21 cellular contexts compared by ENCODE assay signal in the genomic region with DNA sequence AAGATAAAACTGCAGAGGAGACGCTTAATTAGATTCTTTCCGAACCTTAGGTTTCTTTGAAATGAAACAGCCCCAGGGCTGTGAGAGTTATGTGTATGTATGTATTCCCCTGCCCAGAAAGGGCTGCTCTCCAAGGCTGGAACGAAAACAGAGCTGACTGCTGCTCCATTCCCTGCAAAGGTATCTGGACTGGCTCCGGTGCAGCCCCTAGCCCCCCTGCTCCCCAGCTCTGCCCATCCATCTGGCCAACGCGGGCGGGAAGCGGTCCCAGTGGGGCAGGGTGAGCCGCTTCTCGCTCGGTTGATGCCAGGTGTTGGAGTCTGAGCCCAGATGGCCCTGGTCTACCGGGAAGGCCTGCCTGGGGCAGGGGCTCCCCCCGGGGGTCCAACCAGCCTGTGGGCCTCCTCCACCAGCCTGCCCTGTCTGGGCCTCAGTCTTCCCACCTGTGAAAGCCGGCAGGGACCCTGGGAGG. TPM values are rescaled to one million over a fixed set of nuclear protein-coding genes. Genes with fewer than 3 reads are reported as not detected.
DNase-seq lines count a peak whose midpoint lies in the region; ATAC-seq and TF ChIP-seq lines count a peak whose summit lies in the region.
"Had no signal": no experiment of that assay in that cellular context is flagged by ENCODE, and none has a peak within 500 bp of the region (broad histone marks: within the 10 kb centered on the region; RNA-seq: fewer than 3 reads in every experiment).

No MANE protein-coding gene starts in this region.

- no peaks in the 10 kb centered on the region for H3K36me3 ChIP-seq in gastroesophageal sphincter
- H3K36me3 ChIP-seq in smooth muscle cell (ENCODE audit: low read depth): no peaks in the 10 kb centered on the region
- H3K36me3 ChIP-seq: MG63, Peyer's patch had no signal

- no peak for TF ChIP-seq POLR2A in gastroesophageal sphincter (IDR thresholded peaks at IDR 0.05)

- WGBS in gastroesophageal sphincter (ENCODE audit: low coverage in 1 of 2), 2 donors: 24 to 60% methylated on average over 2 to 5 of the region's 14 CpGs
- 87% methylated on average over 14 of the region's 14 CpGs for WGBS in smooth muscle cell (ENCODE audit: low lambda C conversion rate)

- ATAC-seq in gastroesophageal sphincter: peak; percentile 51
- no peak for ATAC-seq in HG02571 (IDR thresholded peaks at IDR 0.05; ENCODE audit: unreplicated experiment)
- ATAC-seq in HG02759 (IDR thresholded peaks at IDR 0.05; ENCODE audit: unreplicated experiment): no peak
- ATAC-seq in HG02973 (IDR thresholded peaks at IDR 0.05; ENCODE audit: unreplicated experiment): no peak
- no peak for ATAC-seq in GM19397 (IDR thresholded peaks at IDR 0.05; ENCODE audit: unreplicated experiment)
- ATAC-seq: stimulated activated effector memory CD8-positive, alpha-beta T cell treated with anti-CD3 and anti-CD28 coated beads, Interleukin-12 subunit alpha, Interleukin-12 subunit beta, amount 100 ng/mL, for 72 hours had no signal

- TF ChIP-seq EP300 in gastroesophageal sphincter (IDR thresholded peaks at IDR 0.05): no peak

- H4K20me1 ChIP-seq in smooth muscle cell (ENCODE audit: low read depth): no peaks in the 10 kb centered on the region

- TF ChIP-seq CTCF in gastroesophageal sphincter (IDR thresholded peaks at IDR 0.05) (no peak), smooth muscle cell (IDR thresholded peaks at IDR 0.05; ENCODE audit: borderline replicate concordance, insufficient read depth, poor library complexity, severe bottlenecking) (no peak)

- H3K4me1 ChIP-seq in gastroesophageal sphincter (peaks cover 0 to 26% (median 3%) of the 10 kb centered on the region in 3 donors), smooth muscle cell (ENCODE audit: low read depth) (no peaks in the 10 kb centered on the region)
- H3K4me1 ChIP-seq: Peyer's patch had no signal

- H3K79me2 ChIP-seq in smooth muscle cell (ENCODE audit: low read depth): no peaks in the 10 kb centered on the region

- H3K27ac ChIP-seq in gastroesophageal sphincter: peak overlapping the region in 3 of 4 donors; percentile 55 to 82 (median 63)
- H3K27ac ChIP-seq in smooth muscle cell (ENCODE audit: low read depth): no peak overlapping the region
- H3K27ac ChIP-seq: Peyer's patch, VCaP had no signal

- H3K4me2 ChIP-seq in smooth muscle cell: peak overlapping the region; percentile 22

- H3K4me3 ChIP-seq in gastroesophageal sphincter (no peak overlapping the region), smooth muscle cell (no peak overlapping the region)
- H3K4me3 ChIP-seq: MG63, Peyer's patch had no signal

- H3F3A ChIP-seq in smooth muscle cell (ENCODE audit: low read depth): no peaks in the 10 kb centered on the region

- no peak overlapping the region for H3K9ac ChIP-seq in smooth muscle cell (ENCODE audit: low read depth)

- H3K9me3 ChIP-seq in gastroesophageal sphincter (no peaks in the 10 kb centered on the region), smooth muscle cell (replicated peaks; ENCODE audit: low read depth) (no peaks in the 10 kb centered on the region)
- H3K9me3 ChIP-seq: MG63, Peyer's patch had no signal

- peak; percentile 87 for DNase-seq in DMS 273 (lab: John Stamatoyannopoulos, UW; ENCODE audit: unreplicated experiment)
- DNase-seq in NCI-H69 (lab: John Stamatoyannopoulos, UW): peak; percentile 25
- no peak for DNase-seq in smooth muscle cell (lab: John Stamatoyannopoulos, UW; ENCODE audit: unreplicated experiment)
- DNase-seq: ACHN; activated CD4-positive, alpha-beta T cell treated with anti-CD3 and anti-CD28 coated beads, Interleukin-2, amount 50 U/mL, for 1 hour; activated naive CD4-positive, alpha-beta T cell treated with anti-CD3 and anti-CD28 coated beads, Interleukin-2, amount 50 U/mL, for 16 hours; anterior cingulate cortex; C1 segment of cervical spinal cord; HCEC 1CT; MG63; NCI-H2081 treated with DMSO at 0.1 percent for 48 hours; NCI-H510A; stimulated activated CD4-positive, alpha-beta T cell treated with anti-CD3 and anti-CD28 coated beads, Interleukin-2, amount 100 ng/mL, for 48 hours had no signal

- H3K27me3 ChIP-seq in gastroesophageal sphincter: no peaks in the 10 kb centered on the region
- H3K27me3 ChIP-seq in smooth muscle cell (ENCODE audit: low read depth): no peaks in the 10 kb centered on the region
- H3K27me3 ChIP-seq: MG63, Peyer's patch had no signal

- no peak overlapping the region for H2AFZ ChIP-seq in smooth muscle cell (ENCODE audit: low read depth)

RNA-seq across cellular contexts. Expression of gene STX16, which starts 46.6 kb away (rescaled TPM):
- total RNA-seq in gastroesophageal sphincter: 10 to 100 TPM; 26.1 to 90.4 (median 47.8) TPM
- 31.3 and 35.8 TPM in 2 replicates for total RNA-seq in smooth muscle cell
- polyA plus RNA-seq in smooth muscle cell: 22.5 and 38.0 TPM in 2 replicates
